Comparison of ENCODE assay signal across 13 cellular contexts in genomic region chr10:22542773-22543172, GRCh38.
"Had no signal": no experiment of that assay in that cellular context is flagged by ENCODE, and none has a peak within 500 bp of the region (broad histone marks: within the 10 kb centered on the region; RNA-seq: fewer than 3 reads in every experiment).

No MANE protein-coding gene starts in this region.

- H3K4me3 ChIP-seq: adrenal gland, ovary, SK-N-MC, skin epidermis, tibial nerve, vagina had no signal

- H3K9me3 Mint-ChIP-seq: memory B cell, neural crest cell had no signal

- H3K36me3 ChIP-seq: ovary had no signal

- DNase-seq: activated CD8-positive, alpha-beta memory T cell treated with anti-CD3 and anti-CD28 coated beads, Interleukin-2, amount 10 ng/mL, durations not matched to agents 7 days and 5 days; adrenal gland; central memory CD4-positive, alpha-beta T cell; erythroblast; left colon; ovary; retina had no signal

- H3K27me3 ChIP-seq: adrenal gland, ovary, tibial nerve, vagina had no signal

- H3K27ac Mint-ChIP-seq: activated CD8-positive, alpha-beta memory T cell treated with anti-CD3 and anti-CD28 coated beads, Interleukin-2, amount 10 ng/mL, durations not matched to agents 7 days and 5 days; memory B cell had no signal

- H3K9me3 ChIP-seq: adrenal gland, ovary, tibial nerve, vagina had no signal

- ATAC-seq: activated CD8-positive, alpha-beta memory T cell treated with anti-CD3 and anti-CD28 coated beads, Interleukin-2, amount 10 ng/mL, durations not matched to agents 7 days and 5 days; left colon had no signal

- H3K27ac ChIP-seq: adrenal gland, ovary, SK-N-MC, skin epidermis, tibial nerve, vagina had no signal

- H3K4me1 ChIP-seq: adrenal gland, tibial nerve, vagina had no signal

- H3K27me3 Mint-ChIP-seq: activated CD8-positive, alpha-beta memory T cell treated with anti-CD3 and anti-CD28 coated beads, Interleukin-2, amount 10 ng/mL, durations not matched to agents 7 days and 5 days; memory B cell had no signal

- H3K4me3 Mint-ChIP-seq: activated CD8-positive, alpha-beta memory T cell treated with anti-CD3 and anti-CD28 coated beads, Interleukin-2, amount 10 ng/mL, durations not matched to agents 7 days and 5 days; memory B cell; neural crest cell had no signal
